ENCODE assay signal across 15 cellular contexts in genomic region chr2:219003267-219003634, GRCh38. TPM values are rescaled to one million over a fixed set of nuclear protein-coding genes. Genes with fewer than 3 reads are reported as not detected.
DNase-seq lines count a peak whose midpoint lies in the region; ATAC-seq, FAIRE-seq and TF ChIP-seq lines count a peak whose summit lies in the region.
"Had no signal": no experiment of that assay in that cellular context is flagged by ENCODE, and none has a peak within 500 bp of the region (broad histone marks: within the 10 kb centered on the region; RNA-seq: fewer than 3 reads in every experiment).

No MANE protein-coding gene starts in this region.

- H3K4me3 ChIP-seq in Peyer's patch (peak overlapping the region in 3 of 4 donors; percentile 33 to 60 (median 48)), iPS-18c (ENCODE audit: insufficient read depth, low read depth, low read length) (peak overlapping the region; percentile 59; the same call in 1 of the 2 replicates), stomach (peak overlapping the region; percentile 35 to 49 (median 44))

- peaks cover 3% of the 10 kb centered on the region for H3K4me1 Mint-ChIP-seq in activated CD8-positive, alpha-beta T cell treated with anti-CD3 and anti-CD28 coated beads, Interleukin-2, amount 10 ng/mL, durations not matched to agents 7 days and 5 days (ENCODE audit: low read depth)
- H3K4me1 Mint-ChIP-seq in activated CD8-positive, alpha-beta T cell treated with anti-CD3 and anti-CD28 coated beads for 36 hours (ENCODE audit: low read depth): peaks cover 11% of the 10 kb centered on the region

- no peak overlapping the region for H3K27ac Mint-ChIP-seq in activated CD8-positive, alpha-beta T cell treated with anti-CD3 and anti-CD28 coated beads, Interleukin-2, amount 10 ng/mL, durations not matched to agents 7 days and 5 days
- no peak overlapping the region for H3K27ac Mint-ChIP-seq in activated CD8-positive, alpha-beta T cell treated with anti-CD3 and anti-CD28 coated beads for 36 hours
- H3K27ac Mint-ChIP-seq: dendritic cell treated with granulocyte-macrophage colony-stimulating factor and Interleukin-4, amounts not matched to agents 40 ng/mL and 50 ng/mL, for 4 days; nephron; stimulated activated naive CD8-positive, alpha-beta T cell treated with anti-CD3 and anti-CD28 coated beads, Interleukin-15, Interleukin-2, amounts not matched to agents 100 ng/mL and 50 ng/mL, for 24 hours had no signal

- FAIRE-seq in GM19239 (lab: Jason Lieb, UNC): no peak

- H3K4me3 Mint-ChIP-seq in activated CD8-positive, alpha-beta T cell treated with anti-CD3 and anti-CD28 coated beads, Interleukin-2, amount 10 ng/mL, durations not matched to agents 7 days and 5 days: no peak overlapping the region
- H3K4me3 Mint-ChIP-seq in activated CD8-positive, alpha-beta T cell treated with anti-CD3 and anti-CD28 coated beads for 36 hours: no peak overlapping the region

- H3K9me3 ChIP-seq in Peyer's patch (no peaks in the 10 kb centered on the region), iPS-18c (ENCODE audit: control insufficient read depth, insufficient read depth, low read length) (peaks cover 2% of the 10 kb centered on the region), stomach (no peaks in the 10 kb centered on the region)

- no peaks in the 10 kb centered on the region for H3K36me3 Mint-ChIP-seq in activated CD8-positive, alpha-beta T cell treated with anti-CD3 and anti-CD28 coated beads, Interleukin-2, amount 10 ng/mL, durations not matched to agents 7 days and 5 days (ENCODE audit: low read depth)
- H3K36me3 Mint-ChIP-seq in activated CD8-positive, alpha-beta T cell treated with anti-CD3 and anti-CD28 coated beads for 36 hours (ENCODE audit: low read depth): no peaks in the 10 kb centered on the region

- POLR2A ChIA-PET in activated CD8-positive, alpha-beta T cell treated with anti-CD3 and anti-CD28 coated beads, Interleukin-2, amount 10 ng/mL, durations not matched to agents 7 days and 5 days (lab: Charles Lee): no interaction called here
- POLR2A ChIA-PET in activated CD8-positive, alpha-beta T cell treated with anti-CD3 and anti-CD28 coated beads for 36 hours (lab: Charles Lee): no interaction called here

- peak; percentile 67 for ATAC-seq in activated CD8-positive, alpha-beta T cell treated with anti-CD3 and anti-CD28 coated beads, Interleukin-2, amount 10 ng/mL, durations not matched to agents 7 days and 5 days
- no peak for ATAC-seq in activated CD8-positive, alpha-beta T cell treated with anti-CD3 and anti-CD28 coated beads for 36 hours
- ATAC-seq in GM19452 (IDR thresholded peaks at IDR 0.05; ENCODE audit: unreplicated experiment) (no peak), HG02970 (IDR thresholded peaks at IDR 0.05; ENCODE audit: low FRiP score, unreplicated experiment) (no peak)

- 11 to 32% (median 13%) methylated on average over 6 to 20 of the region's 20 CpGs for WGBS in stomach, 5 donors

- no peak for TF ChIP-seq POLR2A in Peyer's patch (IDR thresholded peaks at IDR 0.05)
- no peak for TF ChIP-seq POLR2A in stomach (IDR thresholded peaks at IDR 0.05)

- intact Hi-C loops in activated CD8-positive, alpha-beta T cell treated with anti-CD3 and anti-CD28 coated beads for 36 hours (cut with micrococcal nuclease): no loop called here
- intact Hi-C loops in stomach (cut with DNase I; ENCODE audit: low total_unique reads): no loop called here

- no peak for DNase-seq in activated CD8-positive, alpha-beta T cell treated with anti-CD3 and anti-CD28 coated beads, Interleukin-2, amount 10 ng/mL, durations not matched to agents 7 days and 5 days
- DNase-seq in activated CD8-positive, alpha-beta T cell treated with anti-CD3 and anti-CD28 coated beads for 36 hours: no peak
- no peak for DNase-seq in Peyer's patch
- DNase-seq in stomach: no peak
- no peak for DNase-seq in GM19239 (ENCODE audit: insufficient read length, low spot score)
- DNase-seq: activated gamma-delta T cell had no signal

- H3K27me3 Mint-ChIP-seq in activated CD8-positive, alpha-beta T cell treated with anti-CD3 and anti-CD28 coated beads, Interleukin-2, amount 10 ng/mL, durations not matched to agents 7 days and 5 days (ENCODE audit: low read depth): peaks cover 60% of the 10 kb centered on the region
- peaks cover 60% of the 10 kb centered on the region for H3K27me3 Mint-ChIP-seq in activated CD8-positive, alpha-beta T cell treated with anti-CD3 and anti-CD28 coated beads for 36 hours

- peaks cover 3 to 21% (median 18%) of the 10 kb centered on the region in 4 donors for H3K4me1 ChIP-seq in Peyer's patch
- H3K4me1 ChIP-seq in stomach: peaks cover 24 to 50% (median 42%) of the 10 kb centered on the region in 4 donors

- peaks cover 0 to 21% of the 10 kb centered on the region in 2 donors for H3K27me3 ChIP-seq in Peyer's patch
- H3K27me3 ChIP-seq in stomach: peaks cover 19 to 98% (median 51%) of the 10 kb centered on the region in 3 donors

- TF ChIP-seq EP300 in stomach (IDR thresholded peaks at IDR 0.05): no peak

- no peak for TF ChIP-seq CTCF in activated CD8-positive, alpha-beta T cell treated with anti-CD3 and anti-CD28 coated beads for 36 hours (IDR thresholded peaks at IDR 0.05)
- TF ChIP-seq CTCF in Peyer's patch (IDR thresholded peaks at IDR 0.05) (no peak), stomach (IDR thresholded peaks at IDR 0.05) (peak in 3 of 7 experiments; percentile 19 to 53 (median 31))

- H3K36me3 ChIP-seq in Peyer's patch: no peaks in the 10 kb centered on the region
- H3K36me3 ChIP-seq in stomach: no peaks in the 10 kb centered on the region
- H3K36me3 ChIP-seq: WERI-Rb-1 had no signal

- CTCF ChIA-PET in activated CD8-positive, alpha-beta T cell treated with anti-CD3 and anti-CD28 coated beads, Interleukin-2, amount 10 ng/mL, durations not matched to agents 7 days and 5 days (lab: Charles Lee): interaction anchor here (1.2 kb wide), 1 partner anchor 105 kb away, joined by 4 read pairs; no protein-coding TSS in a partner anchor
- CTCF ChIA-PET in activated CD8-positive, alpha-beta T cell treated with anti-CD3 and anti-CD28 coated beads for 36 hours (lab: Charles Lee): interaction anchor here (1.0 to 3.4 kb wide), 9 partner anchors 8 to 214 kb away, joined by 3 to 23 read pairs (median 3); no protein-coding TSS in a partner anchor

- peak overlapping the region in 1 of 4 donors; percentile 91 for H3K27ac ChIP-seq in Peyer's patch
- peak overlapping the region in 4 of 5 donors; percentile 88 to 93 (median 90) for H3K27ac ChIP-seq in stomach
- H3K27ac ChIP-seq: RWPE1 had no signal

- H3K9me3 Mint-ChIP-seq in activated CD8-positive, alpha-beta T cell treated with anti-CD3 and anti-CD28 coated beads, Interleukin-2, amount 10 ng/mL, durations not matched to agents 7 days and 5 days (ENCODE audit: insufficient read depth): no peaks in the 10 kb centered on the region
- no peaks in the 10 kb centered on the region for H3K9me3 Mint-ChIP-seq in activated CD8-positive, alpha-beta T cell treated with anti-CD3 and anti-CD28 coated beads for 36 hours
- H3K9me3 Mint-ChIP-seq: dendritic cell treated with granulocyte-macrophage colony-stimulating factor and Interleukin-4, amounts not matched to agents 40 ng/mL and 50 ng/mL, for 4 days; nephron; stimulated activated naive CD8-positive, alpha-beta T cell treated with anti-CD3 and anti-CD28 coated beads, Interleukin-15, Interleukin-2, amounts not matched to agents 100 ng/mL and 50 ng/mL, for 24 hours had no signal

RNA-seq across cellular contexts. Expression of gene CRYBA2, which starts 10.0 kb away (rescaled TPM):
- total RNA-seq in activated CD8-positive, alpha-beta T cell treated with anti-CD3 and anti-CD28 coated beads, Interleukin-2, amount 10 ng/mL, durations not matched to agents 7 days and 5 days: not detected
- total RNA-seq in activated CD8-positive, alpha-beta T cell treated with anti-CD3 and anti-CD28 coated beads for 36 hours: not detected
- total RNA-seq in Peyer's patch (10 to 100 TPM in 1 of 4 donors, 1 to 10 TPM in 2, not detected in 1; 2.4 to 14.2 (median 9.4) TPM), stomach (1 to 10 TPM in 1 of 5 donors, not detected in 4; 2.8 TPM)
- 1 to 10 TPM; 1.2 to 7.5 (median 3.7) TPM for polyA plus RNA-seq in stomach

RNA-seq across cellular contexts. Expression of gene FEV, which starts 18.3 kb away (rescaled TPM):
- total RNA-seq in activated CD8-positive, alpha-beta T cell treated with anti-CD3 and anti-CD28 coated beads, Interleukin-2, amount 10 ng/mL, durations not matched to agents 7 days and 5 days: not detected
- total RNA-seq in activated CD8-positive, alpha-beta T cell treated with anti-CD3 and anti-CD28 coated beads for 36 hours: not detected
- total RNA-seq in Peyer's patch: 1 to 10 TPM in 3 of 4 donors, not detected in 1; 3.2 to 6.7 (median 5.1) TPM
- 1 to 10 TPM in 1 of 5 donors, not detected in 4; 1.3 TPM for total RNA-seq in stomach
- polyA plus RNA-seq in stomach: 1 to 10 TPM in 1 of 3 donors, under 1 TPM in 2; 0.28 to 6.4 (median 0.87) TPM
- polyA plus RNA-seq: AG04450 had no signal

RNA-seq across cellular contexts. Expression of gene CFAP65, which starts 38.1 kb away (rescaled TPM):
- not detected for total RNA-seq in activated CD8-positive, alpha-beta T cell treated with anti-CD3 and anti-CD28 coated beads, Interleukin-2, amount 10 ng/mL, durations not matched to agents 7 days and 5 days
- total RNA-seq in activated CD8-positive, alpha-beta T cell treated with anti-CD3 and anti-CD28 coated beads for 36 hours: not detected
- total RNA-seq in Peyer's patch (1 to 10 TPM in 2 of 4 donors, not detected in 2; 1.5 to 3.6 TPM), stomach (1 to 10 TPM in 1 of 5 donors, not detected in 4; 2.6 TPM)
- under 1 TPM in 1 of 3 donors, not detected in 2; 0.10 TPM for polyA plus RNA-seq in stomach
- polyA plus RNA-seq: AG04450 had no signal

RNA-seq across cellular contexts. Expression of gene CDK5R2, which starts 43.8 kb away (rescaled TPM):
- total RNA-seq in activated CD8-positive, alpha-beta T cell treated with anti-CD3 and anti-CD28 coated beads, Interleukin-2, amount 10 ng/mL, durations not matched to agents 7 days and 5 days: not detected
- total RNA-seq in activated CD8-positive, alpha-beta T cell treated with anti-CD3 and anti-CD28 coated beads for 36 hours: not detected
- 1 to 10 TPM in 1 of 4 donors, under 1 TPM in 2, not detected in 1; 0.54 to 1.1 (median 0.95) TPM for total RNA-seq in Peyer's patch
- total RNA-seq in stomach: under 1 TPM in 3 of 5 donors, not detected in 2; 0.37 to 0.58 (median 0.45) TPM
- under 1 TPM; 0.20 to 0.56 (median 0.46) TPM for polyA plus RNA-seq in stomach

RNA-seq across cellular contexts. Expression of gene IHH, which starts 57.5 kb away (rescaled TPM):
- not detected for total RNA-seq in activated CD8-positive, alpha-beta T cell treated with anti-CD3 and anti-CD28 coated beads, Interleukin-2, amount 10 ng/mL, durations not matched to agents 7 days and 5 days
- not detected for total RNA-seq in activated CD8-positive, alpha-beta T cell treated with anti-CD3 and anti-CD28 coated beads for 36 hours
- total RNA-seq in Peyer's patch: 100 to 1,000 TPM in 1 of 4 donors, 10 to 100 TPM in 3; 14.0 to 124 (median 71.1) TPM
- 10 to 100 TPM in 4 of 5 donors, under 1 TPM in 1; 0.58 to 59.1 (median 16.5) TPM for total RNA-seq in stomach
- polyA plus RNA-seq in stomach: 1 to 10 TPM; 6.4 to 9.0 (median 7.8) TPM
- polyA plus RNA-seq: AG04450 had no signal
